ENCODE assay signal across 9 cellular contexts in the genomic region with DNA sequence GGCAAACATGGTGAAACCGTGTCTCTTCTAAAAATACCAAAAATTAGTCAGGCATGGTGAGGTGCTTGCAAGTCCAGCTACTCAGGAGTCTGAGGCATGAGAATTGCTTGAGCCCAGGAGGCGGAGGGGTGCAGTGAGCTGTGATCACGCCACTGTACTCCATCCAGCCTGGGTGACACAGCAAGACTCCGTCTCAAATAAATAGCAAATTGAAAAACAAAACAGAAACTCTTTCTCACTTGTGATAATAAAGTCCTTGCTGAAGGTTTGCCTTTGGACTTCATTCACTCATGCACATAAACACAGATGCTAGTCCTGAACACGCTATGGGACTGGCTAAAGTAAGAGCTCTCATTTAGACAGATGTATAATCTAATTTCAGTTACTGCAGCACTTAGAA. TPM values are rescaled to one million over a fixed set of nuclear protein-coding genes. Genes with fewer than 3 reads are reported as not detected.
DNase-seq lines count a peak whose midpoint lies in the region; ATAC-seq and TF ChIP-seq lines count a peak whose summit lies in the region.
"Had no signal": no experiment of that assay in that cellular context is flagged by ENCODE, and none has a peak within 500 bp of the region (broad histone marks: within the 10 kb centered on the region; RNA-seq: fewer than 3 reads in every experiment).

No MANE protein-coding gene starts in this region.

- H3K4me3 ChIP-seq in transverse colon, result no peak overlapping the region

- DNase-seq in brain pericyte (ENCODE audit: low read depth, low spot score) (peak; percentile 25), NCI-H1092 (lab: John Stamatoyannopoulos, UW) (no peak), ecto neural progenitor cell (ENCODE audit: low spot score) (no peak), transverse colon (no peak), SHP77 treated with DMSO at 0.1 percent for 48 hours (lab: John Stamatoyannopoulos, UW) (no peak)
- DNase-seq: left cardiac atrium had no signal

- H3K27ac ChIP-seq in transverse colon, result no peak overlapping the region

- intact Hi-C loops in transverse colon (cut with DNase I; ENCODE audit: low total_unique reads), result no loop called here

- no peak for TF ChIP-seq POLR2A in transverse colon (IDR thresholded peaks at IDR 0.05)

- TF ChIP-seq CTCF in transverse colon (IDR thresholded peaks at IDR 0.05), result no peak

- TF ChIP-seq EP300 in transverse colon (IDR thresholded peaks at IDR 0.05; ENCODE audit: low read depth), result no peak

- H3K4me1 ChIP-seq in transverse colon, result peaks cover 0 to 13% (median 3%) of the 10 kb centered on the region in 4 donors

- no peaks in the 10 kb centered on the region for H3K27me3 ChIP-seq in transverse colon

- in situ Hi-C loops in transverse colon (cut with MboI; ENCODE audit: low pct_ligation_motif_present in 1 of 4, low pct_unique_long_range_greater_than_20kb in 1 of 4, low sequenced_read_pairs in 3 of 4), result no loop called here

- 82% methylated on average over 5 of the region's 5 CpGs; no CpG with 5 or more reads in 1 of the 2 donors for WGBS in transverse colon (ENCODE audit: low coverage in 1 of 2), 2 donors

- H3K9me3 ChIP-seq in transverse colon, result no peaks in the 10 kb centered on the region

- H3K36me3 ChIP-seq in transverse colon, result no peaks in the 10 kb centered on the region

- ATAC-seq in GM18502 (IDR thresholded peaks at IDR 0.05; ENCODE audit: poor library complexity, unreplicated experiment) (peak; percentile 70), GM21447 (IDR thresholded peaks at IDR 0.05; ENCODE audit: unreplicated experiment) (peak; percentile 63), HG03097 (IDR thresholded peaks at IDR 0.05; ENCODE audit: low FRiP score, unreplicated experiment) (peak; percentile 50)
- ATAC-seq: left cardiac atrium had no signal

RNA-seq across cellular contexts. Expression of a gene that starts 37.6 kb away (rescaled TPM):
- 100 to 1,000 TPM in 3 of 4 donors, 10 to 100 TPM in 1; 41.2 to 230 (median 172) TPM for total RNA-seq in transverse colon
